ENCODE assay signal across 8 cellular contexts in genomic region chrX:1507511-1508463, GRCh38. TPM values are rescaled to one million over a fixed set of nuclear protein-coding genes. Genes with fewer than 3 reads are reported as not detected.
A peak's percentile ranks its signal among the peaks of the same experiment; 100 is the strongest.
DNase-seq lines count a peak whose midpoint lies in the region; ATAC-seq, FAIRE-seq and TF ChIP-seq lines count a peak whose summit lies in the region.

No MANE protein-coding gene starts in this region.

- H3K36me3 Mint-ChIP-seq in effector memory CD8-positive, alpha-beta T cell (ENCODE audit: insufficient read depth): peaks cover 49% of the 10 kb centered on the region
- H3K36me3 Mint-ChIP-seq in endothelial cell (ENCODE audit: low read depth, unreplicated experiment): no peaks in the 10 kb centered on the region

- peak; percentile 67 for ATAC-seq in GM21786 (IDR thresholded peaks at IDR 0.05; ENCODE audit: unreplicated experiment)
- ATAC-seq in effector memory CD8-positive, alpha-beta T cell (replicated peaks): peak; percentile 88

- TF ChIP-seq POLR2A in NB4 (IDR thresholded peaks at IDR 0.05; ENCODE audit: extremely low read depth, insufficient read length): no peak

- FAIRE-seq in GM18507 (lab: Jason Lieb, UNC): peak; percentile 98

- no peak overlapping the region for H3K4me3 Mint-ChIP-seq in effector memory CD8-positive, alpha-beta T cell
- no peak overlapping the region for H3K4me3 Mint-ChIP-seq in endothelial cell (ENCODE audit: unreplicated experiment)

- TF ChIP-seq CTCF in NB4 (IDR thresholded peaks at IDR 0.05; ENCODE audit: low read depth, low read length): no peak
- TF ChIP-seq CTCF in endothelial cell (IDR thresholded peaks at IDR 0.05; ENCODE audit: unreplicated experiment): no peak

- DNase-seq in GM18507 (ENCODE audit: extremely low spot score, insufficient read length, low read depth) (no peak), NB4 (ENCODE audit: low read depth) (peak; percentile 72), endothelial cell (ENCODE audit: low spot score) (no peak), NCI-H82 (lab: John Stamatoyannopoulos, UW) (no peak), cerebellar cortex (ENCODE audit: low spot score) (no peak)
- peak; percentile 65 to 81 (median 67) for DNase-seq in effector memory CD8-positive, alpha-beta T cell
- DNase-seq in stimulated activated CD4-positive, alpha-beta T cell treated with anti-CD3 and anti-CD28 coated beads, Interleukin-2, amount 100 ng/mL, for 48 hours: no peak

- no peak overlapping the region for H3K27ac Mint-ChIP-seq in effector memory CD8-positive, alpha-beta T cell
- no peak overlapping the region for H3K27ac Mint-ChIP-seq in endothelial cell (ENCODE audit: unreplicated experiment)

- H3K27me3 Mint-ChIP-seq in effector memory CD8-positive, alpha-beta T cell: no peaks in the 10 kb centered on the region
- no peaks in the 10 kb centered on the region for H3K27me3 Mint-ChIP-seq in endothelial cell (ENCODE audit: unreplicated experiment)

- no peak overlapping the region for H3K4me3 ChIP-seq in NB4 (ENCODE audit: low read depth, low read length)

- H3K4me1 Mint-ChIP-seq in effector memory CD8-positive, alpha-beta T cell (ENCODE audit: low read depth in 2 of 2): peaks cover 15 to 35% of the 10 kb centered on the region in 2 donors
- no peaks in the 10 kb centered on the region for H3K4me1 Mint-ChIP-seq in endothelial cell (ENCODE audit: unreplicated experiment)

- H3K9me3 Mint-ChIP-seq in effector memory CD8-positive, alpha-beta T cell: no peaks in the 10 kb centered on the region
- H3K9me3 Mint-ChIP-seq in endothelial cell (ENCODE audit: unreplicated experiment): peaks cover 8% of the 10 kb centered on the region

RNA-seq across cellular contexts. Expression of gene P2RY8, which starts 29.2 kb away (rescaled TPM):
- total RNA-seq in endothelial cell (ENCODE audit: unreplicated experiment): not detected

RNA-seq across cellular contexts. Expression of gene ASMTL, which starts 55.1 kb away (rescaled TPM):
- 25.8 TPM for total RNA-seq in endothelial cell (ENCODE audit: unreplicated experiment)

Comparison
In these comparisons a context has a peak if more than half of its experiments do, and no peak if none do; other contexts are left out.
1. DNase-seq: peak in NB4 (single experiment) and effector memory CD8-positive, alpha-beta T cell (3 of 3); none in GM18507 (single experiment), endothelial cell (single experiment), stimulated activated CD4-positive, alpha-beta T cell treated with anti-CD3 and anti-CD28 coated beads, Interleukin-2, amount 100 ng/mL, for 48 hours (0 of 2), NCI-H82 (single experiment) and cerebellar cortex (single experiment).